ENCODE assay signal across 27 cellular contexts in the genomic region with DNA sequence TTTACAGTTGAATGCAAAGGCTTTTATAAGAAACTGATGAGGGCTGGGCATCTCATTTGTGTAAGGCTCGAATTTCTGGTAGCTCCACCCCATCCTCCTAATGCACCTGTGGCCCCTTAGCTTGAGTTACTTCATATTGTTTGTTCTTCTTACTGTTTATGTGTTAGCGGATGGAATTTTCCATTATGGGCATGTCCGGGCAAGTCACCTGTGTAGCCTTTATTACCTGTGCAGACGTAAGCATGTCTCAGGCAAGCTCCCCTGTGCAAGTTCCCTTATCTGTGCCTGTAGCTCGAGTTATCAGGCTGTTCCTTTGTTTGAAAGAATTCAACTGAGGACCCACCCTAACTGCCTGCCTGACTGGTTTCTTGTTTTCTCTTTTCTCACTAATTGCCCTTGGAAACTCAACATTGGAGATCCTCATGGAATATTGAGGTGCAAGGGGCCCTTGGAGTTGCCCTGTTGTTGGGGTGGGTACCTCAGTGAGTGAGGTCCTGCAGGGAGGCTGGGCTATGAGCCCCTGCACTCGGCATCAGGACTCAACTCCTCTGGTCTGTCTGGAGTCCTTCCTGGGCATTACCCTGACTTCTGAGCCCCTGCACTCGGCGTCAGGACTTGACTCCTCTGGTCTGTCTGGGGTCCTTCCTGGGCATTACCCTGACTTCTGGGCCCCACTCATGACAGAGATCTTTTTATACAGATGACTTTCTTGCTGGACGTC.
A peak's percentile ranks its signal among the peaks of the same experiment; 100 is the strongest.
DNase-seq lines count a peak whose midpoint lies in the region; ATAC-seq, FAIRE-seq and TF ChIP-seq lines count a peak whose summit lies in the region.
"Had no signal": no experiment of that assay in that cellular context is flagged by ENCODE, and none has a peak within 500 bp of the region (broad histone marks: within the 10 kb centered on the region; RNA-seq: fewer than 3 reads in every experiment).

No MANE protein-coding gene starts in this region.

- no peak for DNase-seq in A549 (ENCODE audit: low read depth in 1 of 2, low spot score in 1 of 2)
- DNase-seq in NCI-H748 treated with DMSO at 0.1 percent for 48 hours (lab: John Stamatoyannopoulos, UW): peak; percentile 36
- peak; percentile 70 for DNase-seq in epithelial cell of esophagus (ENCODE audit: low read depth)
- DNase-seq in sciatic nerve (ENCODE audit: low spot score): no peak
- no peak for DNase-seq in activated effector memory CD4-positive, alpha-beta T cell treated with anti-CD3 and anti-CD28 coated beads, Interleukin-2, amount 50 U/mL, for 16 hours
- no peak for DNase-seq in transverse colon
- DNase-seq: activated CD4-positive, alpha-beta T cell treated with anti-CD3 and anti-CD28 coated beads for 4 hours; activated naive CD8-positive, alpha-beta T cell treated with anti-CD3 and anti-CD28 coated beads for 36 hours; anterior cingulate cortex; CD8-positive, alpha-beta memory T cell; EL; H7; heart right ventricle; naive thymus-derived CD8-positive, alpha-beta T cell; NCI-H82; SJCRH30; stimulated activated CD4-positive, alpha-beta T cell treated with anti-CD3 and anti-CD28 coated beads, Interleukin-4, amount 100 ng/mL, for 1 hour; T1000; tibial artery had no signal

- POLR2A ChIA-PET in A549 (lab: Yijun Ruan, JAX) (no interaction called here), HEK293 (lab: Yijun Ruan, JAX) (no interaction called here)

- intact Hi-C loops in sciatic nerve (cut with DNase I) (no loop called here), transverse colon (cut with DNase I; ENCODE audit: low total_unique reads) (no loop called here)

- H3K9me3 ChIP-seq in A549 (peaks cover 24% of the 10 kb centered on the region), HEK293 (ENCODE audit: control insufficient read depth, insufficient read depth, low read depth, low read length) (no peaks in the 10 kb centered on the region), transverse colon (peaks cover 0 to 6% of the 10 kb centered on the region in 2 donors)
- H3K9me3 ChIP-seq: prostate gland had no signal

- no peak for TF ChIP-seq RAD21 in A549 (conservative IDR thresholded peaks at IDR 0.05 in 1 of 2, IDR thresholded peaks at IDR 0.05 in 1 of 2)

- in situ Hi-C loops in transverse colon (cut with MboI; ENCODE audit: low pct_ligation_motif_present in 1 of 4, low pct_unique_long_range_greater_than_20kb in 1 of 4, low sequenced_read_pairs in 3 of 4): no loop called here

- H3K4me3 ChIP-seq in A549 (no peak overlapping the region), HEK293 (ENCODE audit: low read depth, low read length) (no peak overlapping the region), epithelial cell of esophagus (ENCODE audit: low read length) (no peak overlapping the region), transverse colon (no peak overlapping the region)
- H3K4me3 ChIP-seq: cardiac muscle cell, heart right ventricle, lung, prostate gland, SJCRH30, tibial artery had no signal

- peak overlapping the region in 1 of 2 experiments; percentile 27; a peak in 1 of 6 replicates for H3K27ac ChIP-seq in A549
- H3K27ac ChIP-seq in HEK293 (ENCODE audit: extremely low read depth, low read depth, low read length): no peak overlapping the region
- H3K27ac ChIP-seq in transverse colon: no peak overlapping the region
- H3K27ac ChIP-seq: cardiac muscle cell, heart right ventricle, prostate gland, SJCRH30, tibial artery, VCaP had no signal

- CTCF ChIA-PET in A549 (lab: Yijun Ruan, JAX) (interaction anchor here (1.4 kb wide), 1 partner anchor 664 kb away, joined by 3 read pairs; no protein-coding TSS in a partner anchor), HEK293 (lab: Yijun Ruan, JAX) (interaction anchor here (0.7 to 1.2 kb wide), 3 partner anchors 24 to 628 kb away, joined by 3 read pairs; no protein-coding TSS in a partner anchor)

- no peak overlapping the region for H3K4me2 ChIP-seq in A549

- no peak for TF ChIP-seq EP300 in A549 (IDR thresholded peaks at IDR 0.05)
- TF ChIP-seq EP300 in transverse colon (IDR thresholded peaks at IDR 0.05; ENCODE audit: low read depth): no peak

- H3K36me3 ChIP-seq in HEK293 (ENCODE audit: control insufficient read depth in 2 of 2, insufficient read depth in 1 of 2, low read length in 2 of 2) (no peaks in the 10 kb centered on the region), transverse colon (no peaks in the 10 kb centered on the region)
- H3K36me3 ChIP-seq: cardiac muscle cell, heart right ventricle, prostate gland, SJCRH30, tibial artery had no signal

- TF ChIP-seq POLR2A in A549 (IDR thresholded peaks at IDR 0.05; ENCODE audit: low read length) (no peak), transverse colon (IDR thresholded peaks at IDR 0.05) (no peak)

- FAIRE-seq in A549 (lab: Jason Lieb, UNC): no peak
- FAIRE-seq: frontal cortex, GM18507 had no signal

- no peaks in the 10 kb centered on the region for H3K27me3 ChIP-seq in transverse colon
- H3K27me3 ChIP-seq: cardiac muscle cell, SJCRH30 had no signal

- 34% methylated on average over 8 of the region's 9 CpGs for WGBS in A549 (ENCODE audit: missing lambda C conversion rate)
- 67 to 71% methylated on average over 5 to 9 of the region's 9 CpGs for WGBS in transverse colon (ENCODE audit: low coverage in 1 of 2), 2 donors

- TF ChIP-seq CTCF in A549 (IDR thresholded peaks at IDR 0.05) (no peak), HEK293 (tag by site-specific recombination; IDR thresholded peaks at IDR 0.05) (no peak), epithelial cell of esophagus (IDR thresholded peaks at IDR 0.05; ENCODE audit: insufficient read depth, low read depth, low read length, missing control alignments) (no peak), transverse colon (IDR thresholded peaks at IDR 0.05) (no peak)

- ATAC-seq in A549 (no peak), sciatic nerve (no peak), HG03460 (IDR thresholded peaks at IDR 0.05; ENCODE audit: unreplicated experiment) (no peak)
- ATAC-seq: heart right ventricle; naive thymus-derived CD8-positive, alpha-beta T cell had no signal

- H3K4me1 ChIP-seq in A549: no peaks in the 10 kb centered on the region
- H3K4me1 ChIP-seq in HEK293 (ENCODE audit: control insufficient read depth, insufficient read depth, low read length): peaks cover 15% of the 10 kb centered on the region
- peaks cover 4 to 7% (median 5%) of the 10 kb centered on the region in 4 donors for H3K4me1 ChIP-seq in transverse colon
- H3K4me1 ChIP-seq: heart right ventricle, tibial artery had no signal

TF ChIP-seq in A549, 52 proteins besides CTCF, POLR2A, EP300 and RAD21:
- TF ChIP-seq, protein P1, sequence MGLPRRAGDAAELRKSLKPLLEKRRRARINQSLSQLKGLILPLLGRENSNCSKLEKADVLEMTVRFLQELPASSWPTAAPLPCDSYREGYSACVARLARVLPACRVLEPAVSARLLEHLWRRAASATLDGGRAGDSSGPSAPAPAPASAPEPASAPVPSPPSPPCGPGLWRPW (IDR thresholded peaks at IDR 0.05): no peak
- peak; percentile 97 for TF ChIP-seq ZFP36 (IDR thresholded peaks at IDR 0.05; ENCODE audit: borderline replicate concordance, partially characterized antibody)
TF ChIP-seq in A549: peak in this region for 1.

TF ChIP-seq in HEK293, 187 proteins besides CTCF, POLR2A, EP300 and RAD21:
- peak; percentile 95 for TF ChIP-seq SETDB1 (IDR thresholded peaks at IDR 0.05; ENCODE audit: insufficient read length, low read length)
- TF ChIP-seq ZNF610 (tag by site-specific recombination; IDR thresholded peaks at IDR 0.05; ENCODE audit: borderline replicate concordance): 0 out of 2 replicates have a peak, but pooled peaks have one; percentile 17
- TF ChIP-seq SCRT2 (tag by site-specific recombination; IDR thresholded peaks at IDR 0.05): peak; percentile 34; the same call in 1 of the 2 replicates
- no peak for TF ChIP-seq ZNF157 (tag by site-specific recombination; IDR thresholded peaks at IDR 0.05)
- no peak for TF ChIP-seq ZNF146 (tag by site-specific recombination; IDR thresholded peaks at IDR 0.05)
- peak; percentile 89; the same call in 1 of the 2 replicates for TF ChIP-seq TRIM28 (IDR thresholded peaks at IDR 0.05; ENCODE audit: borderline replicate concordance, low read length)
- no peak for TF ChIP-seq PRDM4 (tag by site-specific recombination; IDR thresholded peaks at IDR 0.05)
- TF ChIP-seq, protein P2, sequence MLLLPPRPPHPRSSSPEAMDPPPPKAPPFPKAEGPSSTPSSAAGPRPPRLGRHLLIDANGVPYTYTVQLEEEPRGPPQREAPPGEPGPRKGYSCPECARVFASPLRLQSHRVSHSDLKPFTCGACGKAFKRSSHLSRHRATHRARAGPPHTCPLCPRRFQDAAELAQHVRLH (tag by site-specific recombination; IDR thresholded peaks at IDR 0.05): no peak
TF ChIP-seq in HEK293: peak in this region for 4.

Comparison
In these comparisons a context has a peak if more than half of its experiments do, and no peak if none do; other contexts are left out.
1. DNase-seq: peak in NCI-H748 treated with DMSO at 0.1 percent for 48 hours (single experiment) and epithelial cell of esophagus (single experiment); none in A549 (0 of 2), sciatic nerve (single experiment), activated effector memory CD4-positive, alpha-beta T cell treated with anti-CD3 and anti-CD28 coated beads, Interleukin-2, amount 50 U/mL, for 16 hours (single experiment) and transverse colon (single experiment).